Comparison of ENCODE assay signal across 10 cellular contexts in genomic region chr6:134589512-134589911, GRCh38.
A peak's percentile ranks its signal among the peaks of the same experiment; 100 is the strongest.
DNase-seq lines count a peak whose midpoint lies in the region; ATAC-seq and TF ChIP-seq lines count a peak whose summit lies in the region.
"Had no signal": no experiment of that assay in that cellular context is flagged by ENCODE, and none has a peak within 500 bp of the region (broad histone marks: within the 10 kb centered on the region; RNA-seq: fewer than 3 reads in every experiment).

No MANE protein-coding gene starts in this region.

- H3K4me3 ChIP-seq in HEK293 (ENCODE audit: low read depth, low read length): no peak overlapping the region
- H3K4me3 ChIP-seq in suprapubic skin: no peak overlapping the region

- H3K9me3 ChIP-seq in HEK293 (ENCODE audit: control insufficient read depth, insufficient read depth, low read depth, low read length): no peaks in the 10 kb centered on the region
- no peaks in the 10 kb centered on the region for H3K9me3 ChIP-seq in suprapubic skin

- peaks cover 24% of the 10 kb centered on the region for H3K4me1 Mint-ChIP-seq in WTC11

- CTCF ChIA-PET in HEK293 (lab: Yijun Ruan, JAX): interaction anchor here (0.6 to 1.3 kb wide), 4 partner anchors 10 to 310 kb away, joined by 3 read pairs; no protein-coding TSS in a partner anchor
- CTCF ChIA-PET in WTC11 (lab: Charles Lee): interaction anchor here (1.5 to 1.8 kb wide), 2 partner anchors 52 to 234 kb away, joined by 4 to 6 read pairs; no protein-coding TSS in a partner anchor

- 0 out of 2 replicates have a peak overlapping the region, but pooled peaks have one; percentile 23 for H3K27ac Mint-ChIP-seq in WTC11

- POLR2A ChIA-PET in HEK293 (lab: Yijun Ruan, JAX): no interaction called here
- POLR2A ChIA-PET in WTC11 (lab: Charles Lee): no interaction called here

- H3K27me3 Mint-ChIP-seq in WTC11 (ENCODE audit: low read depth): no peaks in the 10 kb centered on the region

- no peaks in the 10 kb centered on the region; the same call in 1 of the 2 replicates for H3K9me3 Mint-ChIP-seq in WTC11

- no peaks in the 10 kb centered on the region; the same call in 1 of the 2 replicates for H3K4me1 ChIP-seq in HEK293 (ENCODE audit: control insufficient read depth, insufficient read depth, low read length)
- H3K4me1 ChIP-seq in suprapubic skin: peaks cover 3% of the 10 kb centered on the region

- TF ChIP-seq EP300 in suprapubic skin (IDR thresholded peaks at IDR 0.05): no peak

- H3K36me3 Mint-ChIP-seq in WTC11: no peaks in the 10 kb centered on the region

- H3K27me3 ChIP-seq in suprapubic skin: no peaks in the 10 kb centered on the region

- 55% methylated on average over 5 of the region's 5 CpGs for WGBS in suprapubic skin

- no peak for TF ChIP-seq POLR2A in suprapubic skin (IDR thresholded peaks at IDR 0.05)

- DNase-seq in WTC11 (ENCODE audit: low spot score) (peak; percentile 24), foreskin melanocyte (peak; percentile 44), suprapubic skin (ENCODE audit: low spot score in 2 of 2) (no peak)
- DNase-seq: activated naive CD4-positive, alpha-beta T cell; NCI-H1436 treated with DMSO at 0.1 percent for 48 hours; RPMI8226 had no signal

- no peak for TF ChIP-seq CTCF in HEK293 (tag by site-specific recombination; IDR thresholded peaks at IDR 0.05)
- TF ChIP-seq CTCF in WTC11 (IDR thresholded peaks at IDR 0.05): no peak
- no peak for TF ChIP-seq CTCF in suprapubic skin (IDR thresholded peaks at IDR 0.05)

- H3K4me3 Mint-ChIP-seq in WTC11: no peak overlapping the region

- H3K27ac ChIP-seq in HEK293 (ENCODE audit: extremely low read depth, low read depth, low read length) (no peak overlapping the region), suprapubic skin (peak overlapping the region; percentile 30)

- no peaks in the 10 kb centered on the region for H3K36me3 ChIP-seq in HEK293 (ENCODE audit: control insufficient read depth in 2 of 2, insufficient read depth in 1 of 2, low read length in 2 of 2)
- H3K36me3 ChIP-seq in suprapubic skin: no peaks in the 10 kb centered on the region

- ATAC-seq in WTC11 (peak; percentile 74), HG03432 (IDR thresholded peaks at IDR 0.05; ENCODE audit: unreplicated experiment) (no peak), HG03097 (IDR thresholded peaks at IDR 0.05; ENCODE audit: low FRiP score, unreplicated experiment) (no peak), HG02884 (IDR thresholded peaks at IDR 0.05; ENCODE audit: unreplicated experiment) (no peak)

TF ChIP-seq in HEK293, 187 proteins besides CTCF, POLR2A, EP300 and RAD21:
- TF ChIP-seq ZNF350 (tag by site-specific recombination; IDR thresholded peaks at IDR 0.05) (no peak), IKZF3 (tag by site-specific recombination; IDR thresholded peaks at IDR 0.05) (0 out of 2 replicates have a peak, but pooled peaks have one; percentile 28), ZNF449 (tag by site-specific recombination; IDR thresholded peaks at IDR 0.05) (no peak), OSR2 (tag by site-specific recombination; IDR thresholded peaks at IDR 0.05) (peak; percentile 42; the same call in 1 of the 2 replicates)

TF ChIP-seq in WTC11, 78 proteins besides CTCF, POLR2A, EP300 and RAD21 (continues in another document):
- TF ChIP-seq E2F5 (CRISPR knock-in tag; IDR thresholded peaks at IDR 0.05) (no peak), SOX15 (CRISPR knock-in tag; IDR thresholded peaks at IDR 0.05) (no peak), MLX (CRISPR knock-in tag; IDR thresholded peaks at IDR 0.05) (no peak), ZNF281 (CRISPR knock-in tag; IDR thresholded peaks at IDR 0.05) (no peak), ARID4B (CRISPR knock-in tag; IDR thresholded peaks at IDR 0.05; ENCODE audit: borderline replicate concordance) (no peak), ZNF396 (CRISPR knock-in tag; IDR thresholded peaks at IDR 0.05; ENCODE audit: borderline replicate concordance) (no peak), EMX1 (CRISPR knock-in tag; IDR thresholded peaks at IDR 0.05) (no peak), USF2 (CRISPR knock-in tag; IDR thresholded peaks at IDR 0.05) (no peak), JUN (CRISPR knock-in tag; IDR thresholded peaks at IDR 0.05) (no peak)

Comparison
In these comparisons a context has a peak if more than half of its experiments do, and no peak if none do; other contexts are left out.
1. DNase-seq: peak in WTC11 (single experiment) and foreskin melanocyte (single experiment); none in suprapubic skin (0 of 2).